ENCODE assay signal across 1 cellular context in genomic region chr7:158143196-158144120, GRCh38.
A peak's percentile ranks its signal among the peaks of the same experiment; 100 is the strongest.
TF ChIP-seq lines count a peak whose summit lies in the region.

No MANE protein-coding gene starts in this region.

TF ChIP-seq in HepG2, 621 proteins besides CTCF, POLR2A, EP300 and RAD21 (continued from another document and continues in another):
- TF ChIP-seq ZNF276 (CRISPR knock-in tag; IDR thresholded peaks at IDR 0.05; ENCODE audit: low read depth) (no peak), ZBTB33 (CRISPR knock-in tag; IDR thresholded peaks at IDR 0.05) (peak; percentile 67; the same call in 1 of the 2 replicates), ZSCAN9 (CRISPR knock-in tag; IDR thresholded peaks at IDR 0.05; ENCODE audit: borderline replicate concordance) (no peak), ZNF501 (CRISPR knock-in tag; IDR thresholded peaks at IDR 0.05) (no peak), KMT2A (CRISPR knock-in tag; IDR thresholded peaks at IDR 0.05) (no peak), KDM2A (CRISPR knock-in tag; IDR thresholded peaks at IDR 0.05; ENCODE audit: borderline replicate concordance, low read depth) (peak; percentile 11; the same call in 1 of the 2 replicates), AHR (CRISPR knock-in tag; IDR thresholded peaks at IDR 0.05) (no peak), ZSCAN22 (CRISPR knock-in tag; IDR thresholded peaks at IDR 0.05) (no peak), ZNF660 (CRISPR knock-in tag; IDR thresholded peaks at IDR 0.05; ENCODE audit: borderline replicate concordance, low read depth) (no peak), SP140L (CRISPR knock-in tag; IDR thresholded peaks at IDR 0.05; ENCODE audit: borderline replicate concordance) (no peak), ZSCAN12 (CRISPR knock-in tag; IDR thresholded peaks at IDR 0.05) (no peak), ZNF414 (CRISPR knock-in tag; IDR thresholded peaks at IDR 0.05) (no peak), ZNF709 (CRISPR knock-in tag; IDR thresholded peaks at IDR 0.05) (no peak), PCBP1 (IDR thresholded peaks at IDR 0.05; ENCODE audit: borderline replicate concordance, low read depth, low read length) (no peak), TFDP1 (CRISPR knock-in tag; IDR thresholded peaks at IDR 0.05; ENCODE audit: borderline replicate concordance) (no peak), NFAT5 (CRISPR knock-in tag; IDR thresholded peaks at IDR 0.05) (no peak), REL (CRISPR knock-in tag; conservative IDR thresholded peaks at IDR 0.05) (no peak), HIC2 (CRISPR knock-in tag; IDR thresholded peaks at IDR 0.05; ENCODE audit: low read depth) (peak; percentile 82; the same call in 1 of the 2 replicates), SOX5 (CRISPR knock-in tag; IDR thresholded peaks at IDR 0.05; ENCODE audit: borderline replicate concordance) (peak; percentile 82), HNRNPL (IDR thresholded peaks at IDR 0.05; ENCODE audit: low read depth, low read length) (0 out of 2 replicates have a peak, but pooled peaks have one; percentile 57), MLX (CRISPR knock-in tag; IDR thresholded peaks at IDR 0.05) (no peak), ZBTB49 (CRISPR knock-in tag; IDR thresholded peaks at IDR 0.05; ENCODE audit: borderline replicate concordance) (no peak), SNAPC2 (CRISPR knock-in tag; IDR thresholded peaks at IDR 0.05) (no peak), KDM5A (IDR thresholded peaks at IDR 0.05; ENCODE audit: borderline replicate concordance, low read length) (no peak), ZBTB1 (CRISPR knock-in tag; IDR thresholded peaks at IDR 0.05; ENCODE audit: borderline replicate concordance) (no peak), MEIS1 (CRISPR knock-in tag; IDR thresholded peaks at IDR 0.05; ENCODE audit: borderline replicate concordance) (0 out of 2 replicates have a peak, but pooled peaks have one; percentile 18), TBX3 (IDR thresholded peaks at IDR 0.05; ENCODE audit: borderline replicate concordance) (no peak), ZSCAN20 (CRISPR knock-in tag; IDR thresholded peaks at IDR 0.05; ENCODE audit: borderline replicate concordance) (no peak), KLF6 (CRISPR knock-in tag; IDR thresholded peaks at IDR 0.05) (no peak), HNF4A (CRISPR knock-in tag; IDR thresholded peaks at IDR 0.05) (peak; percentile 94), ZMAT3 (CRISPR knock-in tag; conservative IDR thresholded peaks at IDR 0.05) (0 out of 2 replicates have a peak, but pooled peaks have one; percentile 32), ZEB1 (IDR thresholded peaks at IDR 0.05; ENCODE audit: insufficient replicate concordance, low read depth) (no peak), PAXIP1 (CRISPR knock-in tag; conservative IDR thresholded peaks at IDR 0.05) (peak; percentile 85), HOXA7 (CRISPR knock-in tag; IDR thresholded peaks at IDR 0.05) (no peak), KLF16 (CRISPR knock-in tag; IDR thresholded peaks at IDR 0.05) (no peak), TFE3 (CRISPR knock-in tag; IDR thresholded peaks at IDR 0.05) (no peak)
